ENCODE assay signal across 12 cellular contexts in genomic region chr5:125719681-125720676, GRCh38.
A peak's percentile ranks its signal among the peaks of the same experiment; 100 is the strongest.
DNase-seq lines count a peak whose midpoint lies in the region; ATAC-seq, FAIRE-seq and TF ChIP-seq lines count a peak whose summit lies in the region.
"Had no signal": no experiment of that assay in that cellular context is flagged by ENCODE, and none has a peak within 500 bp of the region (broad histone marks: within the 10 kb centered on the region; RNA-seq: fewer than 3 reads in every experiment).

No MANE protein-coding gene starts in this region.

- no peak for TF ChIP-seq CTCF in activated CD8-positive, alpha-beta T cell treated with anti-CD3 and anti-CD28 coated beads for 36 hours (IDR thresholded peaks at IDR 0.05)

- H3K4me3 Mint-ChIP-seq in activated naive CD8-positive, alpha-beta T cell treated with anti-CD3 and anti-CD28 coated beads, Interleukin-2, amount 50 U/mL, for 24 hours: no peak overlapping the region
- no peak overlapping the region for H3K4me3 Mint-ChIP-seq in activated CD8-positive, alpha-beta T cell treated with anti-CD3 and anti-CD28 coated beads for 36 hours

- no peaks in the 10 kb centered on the region for H3K36me3 Mint-ChIP-seq in activated naive CD8-positive, alpha-beta T cell treated with anti-CD3 and anti-CD28 coated beads, Interleukin-2, amount 50 U/mL, for 24 hours (ENCODE audit: low read depth)
- H3K36me3 Mint-ChIP-seq in activated CD8-positive, alpha-beta T cell treated with anti-CD3 and anti-CD28 coated beads for 36 hours (ENCODE audit: low read depth): no peaks in the 10 kb centered on the region

- no peaks in the 10 kb centered on the region for H3K4me1 Mint-ChIP-seq in activated naive CD8-positive, alpha-beta T cell treated with anti-CD3 and anti-CD28 coated beads, Interleukin-2, amount 50 U/mL, for 24 hours
- no peaks in the 10 kb centered on the region for H3K4me1 Mint-ChIP-seq in activated CD8-positive, alpha-beta T cell treated with anti-CD3 and anti-CD28 coated beads for 36 hours (ENCODE audit: low read depth)

- peaks cover 3% of the 10 kb centered on the region for H3K9me3 Mint-ChIP-seq in activated naive CD8-positive, alpha-beta T cell treated with anti-CD3 and anti-CD28 coated beads, Interleukin-2, amount 50 U/mL, for 24 hours
- H3K9me3 Mint-ChIP-seq in activated CD8-positive, alpha-beta T cell treated with anti-CD3 and anti-CD28 coated beads for 36 hours: peaks cover 2% of the 10 kb centered on the region

- intact Hi-C loops in activated CD8-positive, alpha-beta T cell treated with anti-CD3 and anti-CD28 coated beads for 36 hours (cut with micrococcal nuclease): no loop called here

- no peak overlapping the region for H3K27ac Mint-ChIP-seq in activated naive CD8-positive, alpha-beta T cell treated with anti-CD3 and anti-CD28 coated beads, Interleukin-2, amount 50 U/mL, for 24 hours
- no peak overlapping the region for H3K27ac Mint-ChIP-seq in activated CD8-positive, alpha-beta T cell treated with anti-CD3 and anti-CD28 coated beads for 36 hours
- H3K27ac Mint-ChIP-seq: activated T-helper 2 cell treated with anti-CD3 and anti-CD28 coated beads, Interferon-gamma antibody, Interleukin-2, Interleukin-4, amounts not matched to agents 10 μg/mL and 5 μg/mL and 100 μg/mL, durations not matched to agents 14 hours and 24 hours and 36 hours had no signal

- CTCF ChIA-PET in activated CD8-positive, alpha-beta T cell treated with anti-CD3 and anti-CD28 coated beads for 36 hours (lab: Charles Lee): no interaction called here

- peak; percentile 58 for FAIRE-seq in frontal cortex (lab: Jason Lieb, UNC)

- ATAC-seq in HG02870 (IDR thresholded peaks at IDR 0.05; ENCODE audit: unreplicated experiment): no peak
- no peak for ATAC-seq in activated naive CD8-positive, alpha-beta T cell treated with anti-CD3 and anti-CD28 coated beads, Interleukin-2, amount 50 U/mL, for 24 hours
- no peak for ATAC-seq in activated CD8-positive, alpha-beta T cell treated with anti-CD3 and anti-CD28 coated beads for 36 hours
- ATAC-seq: gastroesophageal sphincter had no signal

- POLR2A ChIA-PET in activated CD8-positive, alpha-beta T cell treated with anti-CD3 and anti-CD28 coated beads for 36 hours (lab: Charles Lee): no interaction called here

- H3K27me3 Mint-ChIP-seq in activated naive CD8-positive, alpha-beta T cell treated with anti-CD3 and anti-CD28 coated beads, Interleukin-2, amount 50 U/mL, for 24 hours: no peaks in the 10 kb centered on the region
- no peaks in the 10 kb centered on the region for H3K27me3 Mint-ChIP-seq in activated CD8-positive, alpha-beta T cell treated with anti-CD3 and anti-CD28 coated beads for 36 hours

- DNase-seq in HuH-7 (ENCODE audit: low spot score) (peak; percentile 7), NCI-H69 (lab: John Stamatoyannopoulos, UW) (peak; percentile 99), frontal cortex (ENCODE audit: low spot score in 2 of 2) (no peak), putamen (ENCODE audit: low spot score) (peak; percentile 39), MV-4-11 (lab: John Stamatoyannopoulos, UW) (no peak)
- DNase-seq in activated naive CD8-positive, alpha-beta T cell treated with anti-CD3 and anti-CD28 coated beads, Interleukin-2, amount 50 U/mL, for 24 hours: no peak
- no peak for DNase-seq in activated CD8-positive, alpha-beta T cell treated with anti-CD3 and anti-CD28 coated beads for 36 hours
- DNase-seq: EL, thyroid gland had no signal

Comparison
In these comparisons a context has a peak if more than half of its experiments do, and no peak if none do; other contexts are left out.
1. DNase-seq: peak in HuH-7 (single experiment), NCI-H69 (single experiment) and putamen (single experiment); none in frontal cortex (0 of 2), MV-4-11 (single experiment), activated naive CD8-positive, alpha-beta T cell treated with anti-CD3 and anti-CD28 coated beads, Interleukin-2, amount 50 U/mL, for 24 hours (single experiment) and activated CD8-positive, alpha-beta T cell treated with anti-CD3 and anti-CD28 coated beads for 36 hours (single experiment).